In genomic region chr14:75484711-75485429, GRCh38 we compare ENCODE assay signal across 1 cellular context.
TF ChIP-seq lines count a peak whose summit lies in the region.

No MANE protein-coding gene starts in this region.

TF ChIP-seq in liver, 16 proteins besides CTCF, POLR2A, EP300 and RAD21 (continued from another document):
- TF ChIP-seq HNF4A (conservative IDR thresholded peaks at IDR 0.05) (peak; percentile 18 to 41), EGR1 (IDR thresholded peaks at IDR 0.05; ENCODE audit: low read depth in 2 of 2) (no peak), NR2F2 (IDR thresholded peaks at IDR 0.05) (no peak), FOXA2 (IDR thresholded peaks at IDR 0.05) (peak; percentile 42)
TF ChIP-seq in liver: peak in this region for 11.
